1 cellular context compared by ENCODE assay signal in the genomic region with DNA sequence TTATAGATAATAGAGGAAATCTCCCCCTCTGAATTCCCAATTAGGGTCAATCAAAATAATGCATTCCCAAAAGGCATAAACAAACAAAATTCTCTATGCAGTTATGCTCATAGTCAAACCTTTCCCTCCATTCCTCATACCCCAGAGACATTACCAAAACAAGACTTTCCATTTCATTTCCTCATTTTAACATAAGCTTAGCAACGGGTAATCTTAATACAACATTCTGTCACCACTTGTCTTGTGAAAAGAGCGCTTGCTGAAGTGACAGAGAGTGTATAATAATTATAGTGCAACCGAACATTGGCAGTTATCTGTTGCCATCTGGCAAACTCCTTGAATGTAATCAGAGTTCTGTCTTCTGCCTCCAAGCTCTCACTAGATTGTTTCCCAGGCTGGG.
A peak's percentile ranks its signal among the peaks of the same experiment; 100 is the strongest.
TF ChIP-seq lines count a peak whose summit lies in the region.

No MANE protein-coding gene starts in this region.

TF ChIP-seq in GM12878, 131 proteins besides CTCF, POLR2A, EP300 and RAD21 (continued from another document):
- TF ChIP-seq ZBTB40 (IDR thresholded peaks at IDR 0.05; ENCODE audit: borderline replicate concordance) (no peak), FOXK2 (IDR thresholded peaks at IDR 0.05) (no peak), SPI1 (IDR thresholded peaks at IDR 0.05; ENCODE audit: borderline replicate concordance, insufficient read depth, low read depth, low read length) (peak; percentile 64; the same call in 1 of the 2 replicates), NR2C2 (IDR thresholded peaks at IDR 0.05; ENCODE audit: borderline replicate concordance, control insufficient read depth, insufficient read length, low read depth) (no peak), RAD51 (IDR thresholded peaks at IDR 0.05) (no peak), RB1 (IDR thresholded peaks at IDR 0.05; ENCODE audit: borderline replicate concordance) (no peak), JUND (IDR thresholded peaks at IDR 0.05; ENCODE audit: low read depth, low read length) (no peak), ZNF217 (IDR thresholded peaks at IDR 0.05) (no peak), MEF2A (IDR thresholded peaks at IDR 0.05; ENCODE audit: insufficient read depth, low read depth, low read length) (no peak), IKZF1 (conservative IDR thresholded peaks at IDR 0.05) (peak; percentile 36; the same call in 1 of the 2 replicates), YBX1 (IDR thresholded peaks at IDR 0.05) (no peak), ZNF622 (IDR thresholded peaks at IDR 0.05) (no peak), CREB1 (IDR thresholded peaks at IDR 0.05; ENCODE audit: low read depth) (no peak), SRF (IDR thresholded peaks at IDR 0.05; ENCODE audit: low read depth in 2 of 2, low read length in 2 of 2) (no peak), WRNIP1 (IDR thresholded peaks at IDR 0.05; ENCODE audit: borderline replicate concordance, low read depth, low read length) (no peak), CHD2 (IDR thresholded peaks at IDR 0.05; ENCODE audit: borderline replicate concordance, low read depth, low read length) (no peak), MEF2B (IDR thresholded peaks at IDR 0.05; ENCODE audit: partially characterized antibody, poor library complexity, severe bottlenecking) (peak; percentile 45), PAX8 (IDR thresholded peaks at IDR 0.05) (no peak), KDM1A (IDR thresholded peaks at IDR 0.05; ENCODE audit: borderline replicate concordance) (no peak), BMI1 (IDR thresholded peaks at IDR 0.05; ENCODE audit: borderline replicate concordance) (peak; percentile 13; the same call in 1 of the 2 replicates), SUZ12 (IDR thresholded peaks at IDR 0.05; ENCODE audit: unreplicated experiment) (no peak), POLR2AphosphoS2 (IDR thresholded peaks at IDR 0.05; ENCODE audit: low read depth, low read length) (no peak), SREBF1 (IDR thresholded peaks at IDR 0.05; ENCODE audit: low read length) (no peak), RFX5 (IDR thresholded peaks at IDR 0.05; ENCODE audit: low read depth, low read length) (no peak), MTA2 (IDR thresholded peaks at IDR 0.05; ENCODE audit: low read depth) (peak; percentile 73; the same call in 1 of the 2 replicates), RELA (IDR thresholded peaks at IDR 0.05; ENCODE audit: borderline replicate concordance, partially characterized antibody) (no peak)
- TF ChIP-seq, protein P1, sequence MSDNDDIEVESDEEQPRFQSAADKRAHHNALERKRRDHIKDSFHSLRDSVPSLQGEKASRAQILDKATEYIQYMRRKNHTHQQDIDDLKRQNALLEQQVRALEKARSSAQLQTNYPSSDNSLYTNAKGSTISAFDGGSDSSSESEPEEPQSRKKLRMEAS (IDR thresholded peaks at IDR 0.05; ENCODE audit: low read depth, low read length): no peak
- TF ChIP-seq, protein P2, sequence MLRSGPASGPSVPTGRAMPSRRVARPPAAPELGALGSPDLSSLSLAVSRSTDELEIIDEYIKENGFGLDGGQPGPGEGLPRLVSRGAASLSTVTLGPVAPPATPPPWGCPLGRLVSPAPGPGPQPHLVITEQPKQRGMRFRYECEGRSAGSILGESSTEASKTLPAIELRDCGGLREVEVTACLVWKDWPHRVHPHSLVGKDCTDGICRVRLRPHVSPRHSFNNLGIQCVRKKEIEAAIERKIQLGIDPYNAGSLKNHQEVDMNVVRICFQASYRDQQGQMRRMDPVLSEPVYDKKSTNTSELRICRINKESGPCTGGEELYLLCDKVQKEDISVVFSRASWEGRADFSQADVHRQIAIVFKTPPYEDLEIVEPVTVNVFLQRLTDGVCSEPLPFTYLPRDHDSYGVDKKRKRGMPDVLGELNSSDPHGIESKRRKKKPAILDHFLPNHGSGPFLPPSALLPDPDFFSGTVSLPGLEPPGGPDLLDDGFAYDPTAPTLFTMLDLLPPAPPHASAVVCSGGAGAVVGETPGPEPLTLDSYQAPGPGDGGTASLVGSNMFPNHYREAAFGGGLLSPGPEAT (IDR thresholded peaks at IDR 0.05; ENCODE audit: low read depth): peak; percentile 55; the same call in 1 of the 2 replicates
- TF ChIP-seq, protein P3, sequence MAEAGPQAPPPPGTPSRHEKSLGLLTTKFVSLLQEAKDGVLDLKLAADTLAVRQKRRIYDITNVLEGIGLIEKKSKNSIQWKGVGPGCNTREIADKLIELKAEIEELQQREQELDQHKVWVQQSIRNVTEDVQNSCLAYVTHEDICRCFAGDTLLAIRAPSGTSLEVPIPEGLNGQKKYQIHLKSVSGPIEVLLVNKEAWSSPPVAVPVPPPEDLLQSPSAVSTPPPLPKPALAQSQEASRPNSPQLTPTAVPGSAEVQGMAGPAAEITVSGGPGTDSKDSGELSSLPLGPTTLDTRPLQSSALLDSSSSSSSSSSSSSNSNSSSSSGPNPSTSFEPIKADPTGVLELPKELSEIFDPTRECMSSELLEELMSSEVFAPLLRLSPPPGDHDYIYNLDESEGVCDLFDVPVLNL (IDR thresholded peaks at IDR 0.05; ENCODE audit: low read depth, low read length): no peak
